In the genomic region with DNA sequence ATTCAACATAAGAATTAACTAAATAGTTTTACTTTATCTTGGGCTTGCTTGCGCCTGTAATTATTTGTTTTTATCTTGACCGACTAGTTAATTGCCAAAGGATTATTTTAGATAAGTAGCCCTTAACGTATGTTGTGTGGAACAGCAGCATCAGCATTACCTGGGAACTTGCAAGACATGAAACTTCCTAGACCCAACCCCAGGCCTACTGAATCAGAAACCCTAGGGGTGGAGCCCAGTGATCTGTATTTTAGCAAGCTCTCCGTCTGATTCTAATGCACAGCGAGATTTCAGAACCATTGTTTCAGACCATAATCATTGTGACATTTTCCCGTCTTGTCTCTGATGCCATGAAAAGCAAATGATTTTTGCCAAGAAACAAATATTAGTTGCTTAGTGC, we compare ENCODE assay signal across 21 cellular contexts. TPM values are rescaled to one million over a fixed set of nuclear protein-coding genes. Genes with fewer than 3 reads are reported as not detected.
"Had no signal": no experiment of that assay in that cellular context is flagged by ENCODE, and none has a peak within 500 bp of the region (broad histone marks: within the 10 kb centered on the region; RNA-seq: fewer than 3 reads in every experiment).

No MANE protein-coding gene starts in this region.

- H3K27me3 Mint-ChIP-seq: activated CD4-positive, alpha-beta T cell treated with anti-CD3 and anti-CD28 coated beads for 36 hours; activated naive CD4-positive, alpha-beta T cell treated with anti-CD3 and anti-CD28 coated beads, Interleukin-2, amount 50 U/mL, for 24 hours; IgD-negative memory B cell; T-helper 17 cell had no signal

- ATAC-seq: activated CD4-positive, alpha-beta T cell treated with anti-CD3 and anti-CD28 coated beads for 36 hours; body of pancreas; T-helper 17 cell had no signal

- H3K4me3 Mint-ChIP-seq: activated CD4-positive, alpha-beta memory T cell treated with anti-CD3 and anti-CD28 coated beads, Interleukin-2, amount 10 ng/mL, durations not matched to agents 7 days and 5 days; activated CD4-positive, alpha-beta T cell treated with anti-CD3 and anti-CD28 coated beads for 36 hours; activated naive CD4-positive, alpha-beta T cell treated with anti-CD3 and anti-CD28 coated beads, Interleukin-2, amount 50 U/mL, for 24 hours; IgD-negative memory B cell; T-helper 17 cell had no signal

- H3K27ac Mint-ChIP-seq: activated CD4-positive, alpha-beta memory T cell treated with anti-CD3 and anti-CD28 coated beads, Interleukin-2, amount 10 ng/mL, durations not matched to agents 7 days and 5 days; activated CD4-positive, alpha-beta T cell treated with anti-CD3 and anti-CD28 coated beads for 36 hours; activated naive CD4-positive, alpha-beta T cell treated with anti-CD3 and anti-CD28 coated beads, Interleukin-2, amount 50 U/mL, for 24 hours; IgD-negative memory B cell; T-helper 17 cell had no signal

- H3K9me3 Mint-ChIP-seq: activated CD4-positive, alpha-beta memory T cell treated with anti-CD3 and anti-CD28 coated beads, Interleukin-2, amount 10 ng/mL, durations not matched to agents 7 days and 5 days; activated naive CD4-positive, alpha-beta T cell treated with anti-CD3 and anti-CD28 coated beads, Interleukin-2, amount 50 U/mL, for 24 hours; IgD-negative memory B cell had no signal

- DNase-seq: activated CD4-positive, alpha-beta memory T cell treated with anti-CD3 and anti-CD28 coated beads, Interleukin-2, amount 10 ng/mL, durations not matched to agents 7 days and 5 days; activated CD4-positive, alpha-beta T cell treated with anti-CD3 and anti-CD28 coated beads for 36 hours; activated CD4-positive, alpha-beta T cell treated with anti-CD3 and anti-CD28 coated beads, Interleukin-2, amount 50 U/mL, for 1 hour; activated T-cell treated with anti-CD3 and anti-CD28 coated beads for 4 hours; aorta; body of pancreas; central memory CD4-positive, alpha-beta T cell; MG63; MV-4-11; NCI-H1092 treated with DMSO at 0.1 percent for 48 hours; NCI-H1417 treated with DMSO at 0.1 percent for 48 hours; NCI-H1694; NCI-H2029; NCI-H510A treated with DMSO at 0.1 percent for 48 hours; SIG-M5; T-helper 17 cell; T1000; WERI-Rb-1 had no signal

RNA-seq across cellular contexts. Expression of a gene that starts 31.1 kb away (rescaled TPM):
- total RNA-seq: RPMI7951 had no signal
